In genomic region chr14:28751467-28752058, GRCh38 we compare ENCODE assay signal across 9 cellular contexts. TPM values are rescaled to one million over a fixed set of nuclear protein-coding genes. Genes with fewer than 3 reads are reported as not detected.
DNase-seq lines count a peak whose midpoint lies in the region; FAIRE-seq and TF ChIP-seq lines count a peak whose summit lies in the region.
"Had no signal": no experiment of that assay in that cellular context is flagged by ENCODE, and none has a peak within 500 bp of the region (broad histone marks: within the 10 kb centered on the region; RNA-seq: fewer than 3 reads in every experiment).

No MANE protein-coding gene starts in this region.

- H3K9me3 ChIP-seq in cardiac muscle cell (ENCODE audit: low read depth): no peaks in the 10 kb centered on the region
- H3K9me3 ChIP-seq in right atrium auricular region: peaks cover 0 to 6% of the 10 kb centered on the region in 2 donors
- H3K9me3 ChIP-seq in keratinocyte (ENCODE audit: control insufficient read depth, low read depth, low read length): no peaks in the 10 kb centered on the region
- H3K9me3 ChIP-seq in CD4-positive, alpha-beta memory T cell (ENCODE audit: control insufficient read depth in 1 of 2, low read length in 2 of 2): no peaks in the 10 kb centered on the region

- no peaks in the 10 kb centered on the region for H3K36me3 Mint-ChIP-seq in CD4-positive, alpha-beta memory T cell

- H3K9me1 ChIP-seq in keratinocyte (ENCODE audit: control insufficient read depth, extremely low read depth, insufficient read depth, low read length): no peaks in the 10 kb centered on the region

- no peak overlapping the region for H3K4me3 Mint-ChIP-seq in CD4-positive, alpha-beta memory T cell

- CTCF ChIA-PET in HEK293T (lab: Yijun Ruan, JAX): interaction anchor here (1.0 to 1.6 kb wide), 2 partner anchors 13 to 22 kb away, joined by 6 to 12 read pairs; no protein-coding TSS in a partner anchor
- CTCF ChIA-PET in CD4-positive, alpha-beta memory T cell (lab: Charles Lee; ENCODE audit: partially characterized antibody): interaction anchor here (1.2 kb wide), 1 partner anchor 13 kb away, joined by 3 read pairs; no protein-coding TSS in a partner anchor

- H3K9me3 Mint-ChIP-seq in CD4-positive, alpha-beta memory T cell: peaks cover 0 to 28% (median 15%) of the 10 kb centered on the region in 8 donors

- no peak overlapping the region for H3K4me2 ChIP-seq in keratinocyte (ENCODE audit: control insufficient read depth, extremely low read depth, insufficient read depth, low read depth, low read length)

- H2AFZ ChIP-seq in keratinocyte (ENCODE audit: control insufficient read depth, low read length): peak overlapping the region; percentile 32

- H3K4me1 Mint-ChIP-seq in CD4-positive, alpha-beta memory T cell: no peaks in the 10 kb centered on the region

- H3K79me2 ChIP-seq in keratinocyte (ENCODE audit: control insufficient read depth, insufficient read depth, low read length): no peaks in the 10 kb centered on the region

- no peaks in the 10 kb centered on the region for H3K36me3 ChIP-seq in cardiac muscle cell
- no peaks in the 10 kb centered on the region for H3K36me3 ChIP-seq in right atrium auricular region
- no peaks in the 10 kb centered on the region for H3K36me3 ChIP-seq in keratinocyte (ENCODE audit: control insufficient read depth in 2 of 2, extremely low read depth in 1 of 2, insufficient read depth in 2 of 2, low read length in 2 of 2)
- H3K36me3 ChIP-seq in CD4-positive, alpha-beta memory T cell (ENCODE audit: insufficient read depth, low read length): no peaks in the 10 kb centered on the region

- H3K27me3 ChIP-seq in cardiac muscle cell (peaks cover 44% of the 10 kb centered on the region), right atrium auricular region (peaks cover 4 to 8% of the 10 kb centered on the region in 2 donors), keratinocyte (ENCODE audit: control insufficient read depth, extremely low read depth, insufficient read depth, low read length) (peaks cover 22% of the 10 kb centered on the region)
- peaks cover 7% of the 10 kb centered on the region for H3K27me3 ChIP-seq in CD4-positive, alpha-beta memory T cell (ENCODE audit: insufficient read depth, low read length)

- no peak overlapping the region for H3K9ac ChIP-seq in keratinocyte (ENCODE audit: control insufficient read depth, extremely low read depth, insufficient read depth, low read length)

- POLR2A ChIA-PET in HEK293T (lab: Yijun Ruan, JAX): interaction anchor here (0.8 kb wide), 1 partner anchor 13 kb away, joined by 3 read pairs; no protein-coding TSS in a partner anchor
- POLR2A ChIA-PET in CD4-positive, alpha-beta memory T cell (lab: Charles Lee; ENCODE audit: partially characterized antibody): no interaction called here

- H3K27ac ChIP-seq in cardiac muscle cell (no peak overlapping the region), right atrium auricular region (no peak overlapping the region), VCaP (no peak overlapping the region), keratinocyte (ENCODE audit: control insufficient read depth, insufficient read depth, low read length) (no peak overlapping the region)
- no peak overlapping the region for H3K27ac ChIP-seq in CD4-positive, alpha-beta memory T cell (ENCODE audit: low read depth, low read length)

- dilution Hi-C loops in keratinocyte (cut with MboI; ENCODE audit: extremely low pct_ligation_motif_present, low sequenced_read_pairs): loop anchor here (25.0 kb wide), 1 partner anchor 786 kb away; no protein-coding TSS in a partner anchor

- H3K4me1 ChIP-seq in cardiac muscle cell (ENCODE audit: low read depth) (no peaks in the 10 kb centered on the region), right atrium auricular region (no peaks in the 10 kb centered on the region), keratinocyte (ENCODE audit: control insufficient read depth, extremely low read depth, insufficient read depth, low read length) (no peaks in the 10 kb centered on the region)
- H3K4me1 ChIP-seq in CD4-positive, alpha-beta memory T cell (ENCODE audit: insufficient read depth, low read length): no peaks in the 10 kb centered on the region

- DNase-seq in cardiac muscle cell (ENCODE audit: low read depth in 1 of 2, low spot score in 1 of 2) (peak; percentile 75 to 84), right atrium auricular region (ENCODE audit: low spot score) (no peak), HEK293T (ENCODE audit: extremely low spot score) (peak; percentile 68), NCI-H1417 treated with DMSO at 0.1 percent for 48 hours (lab: John Stamatoyannopoulos, UW) (peak; percentile 44), keratinocyte (ENCODE audit: low read depth, low spot score) (no peak)
- no peak for DNase-seq in CD4-positive, alpha-beta memory T cell
- no peak for DNase-seq in activated CD4-positive, CD25-positive, alpha-beta regulatory T cell treated with anti-CD3 and anti-CD28 coated beads, Interleukin-2, amount 50 U/mL, for 72 hours

- H3K27ac Mint-ChIP-seq in CD4-positive, alpha-beta memory T cell: no peak overlapping the region

- intact Hi-C loops in CD4-positive, alpha-beta memory T cell (cut with micrococcal nuclease): no loop called here

- TF ChIP-seq CTCF in cardiac muscle cell (IDR thresholded peaks at IDR 0.05; ENCODE audit: low read depth, low read length) (peak; percentile 82), right atrium auricular region (IDR thresholded peaks at IDR 0.05) (peak in 1 of 2 donors; percentile 50), VCaP (conservative IDR thresholded peaks at IDR 0.05) (peak; percentile 91), keratinocyte (optimal IDR thresholded peaks at IDR 0.05 in 1 of 3, IDR thresholded peaks at IDR 0.05 in 1 of 3, conservative IDR thresholded peaks at IDR 0.05 in 1 of 3; ENCODE audit: extremely low read depth in 1 of 3, insufficient read depth in 2 of 3, low read length in 3 of 3) (peak; percentile 79 to 83 (median 81))

- FAIRE-seq in keratinocyte (lab: Jason Lieb, UNC): peak; percentile 32

- H3K27me3 Mint-ChIP-seq in CD4-positive, alpha-beta memory T cell: peaks cover 11 to 16% of the 10 kb centered on the region in 2 donors

- H4K20me1 ChIP-seq in keratinocyte (ENCODE audit: control insufficient read depth, extremely low read depth, insufficient read depth, low read length): no peaks in the 10 kb centered on the region

- no peak overlapping the region for H3K4me3 ChIP-seq in cardiac muscle cell
- no peak overlapping the region for H3K4me3 ChIP-seq in right atrium auricular region
- no peak overlapping the region for H3K4me3 ChIP-seq in keratinocyte (ENCODE audit: control insufficient read depth in 2 of 3, extremely low read depth in 1 of 3, insufficient read depth in 2 of 3, low read depth in 1 of 3, low read length in 3 of 3)
- no peak overlapping the region for H3K4me3 ChIP-seq in CD4-positive, alpha-beta memory T cell (ENCODE audit: low read length in 2 of 2)

TF ChIP-seq in HEK293T, 16 proteins besides CTCF, POLR2A, EP300 and RAD21:
- TF ChIP-seq NFRKB (IDR thresholded peaks at IDR 0.05): no peak
- TF ChIP-seq FOXA1 (IDR thresholded peaks at IDR 0.05): no peak
- TF ChIP-seq CTBP1 (IDR thresholded peaks at IDR 0.05; ENCODE audit: borderline replicate concordance): no peak
- no peak for TF ChIP-seq ELF4 (IDR thresholded peaks at IDR 0.05)
- TF ChIP-seq SP1 (IDR thresholded peaks at IDR 0.05): no peak
- no peak for TF ChIP-seq BHLHE40 (IDR thresholded peaks at IDR 0.05; ENCODE audit: borderline replicate concordance)
- no peak for TF ChIP-seq TARDBP (IDR thresholded peaks at IDR 0.05)
- TF ChIP-seq LEF1 (IDR thresholded peaks at IDR 0.05; ENCODE audit: borderline replicate concordance): no peak
- TF ChIP-seq ZNF384 (IDR thresholded peaks at IDR 0.05): no peak
- TF ChIP-seq HDGF (IDR thresholded peaks at IDR 0.05; ENCODE audit: borderline replicate concordance): no peak
- no peak for TF ChIP-seq L3MBTL2 (conservative IDR thresholded peaks at IDR 0.05)
- no peak for TF ChIP-seq SUZ12 (IDR thresholded peaks at IDR 0.05)
- no peak for TF ChIP-seq ARNT (IDR thresholded peaks at IDR 0.05)
- TF ChIP-seq PKNOX1 (IDR thresholded peaks at IDR 0.05): no peak
- TF ChIP-seq FOXM1 (IDR thresholded peaks at IDR 0.05; ENCODE audit: borderline replicate concordance): no peak
- no peak for TF ChIP-seq FOXK2 (IDR thresholded peaks at IDR 0.05)
TF ChIP-seq in HEK293T: peak in this region for 0.

RNA-seq across cellular contexts. Expression of gene FOXG1, which starts 15.0 kb away (rescaled TPM):
- 0.11 TPM in 1 of 2 replicates, not detected in the other for total RNA-seq in cardiac muscle cell
- polyA plus RNA-seq in cardiac muscle cell: 0.15 TPM in 1 of 2 replicates, not detected in the other
- total RNA-seq in right atrium auricular region: not detected
- not detected in 3 replicates for polyA plus RNA-seq in keratinocyte
- not detected for polyA plus RNA-seq in keratinocyte (2011; ENCODE audit: low read depth)
- polyA plus RNA-seq in keratinocyte (2011; cell fraction: cytosol; rRNA removed): not detected in 2 replicates
- polyA plus RNA-seq in keratinocyte (2011; cell fraction: nucleus; rRNA removed): not detected in 2 replicates
- polyA plus RNA-seq in keratinocyte (2012; ENCODE audit: low replicate concordance): not detected in 2 replicates
- not detected in 3 replicates for polyA minus RNA-seq in keratinocyte
- not detected for polyA minus RNA-seq in keratinocyte (2011; cell fraction: cytosol; rRNA and poly(A)+ RNA removed)
- polyA minus RNA-seq in keratinocyte (2011; cell fraction: nucleus; rRNA and poly(A)+ RNA removed): not detected in 2 replicates
- not detected for total RNA-seq in CD4-positive, alpha-beta memory T cell
- polyA plus RNA-seq in CD4-positive, alpha-beta memory T cell: not detected
- total RNA-seq: dermis microvascular lymphatic vessel endothelial cell had no signal

Comparison
In these comparisons a context has a peak if more than half of its experiments do, and no peak if none do; other contexts are left out.
1. DNase-seq: peak in cardiac muscle cell (2 of 2), HEK293T (single experiment) and NCI-H1417 treated with DMSO at 0.1 percent for 48 hours (single experiment); none in right atrium auricular region (single experiment), keratinocyte (single experiment), CD4-positive, alpha-beta memory T cell (0 of 5) and activated CD4-positive, CD25-positive, alpha-beta regulatory T cell treated with anti-CD3 and anti-CD28 coated beads, Interleukin-2, amount 50 U/mL, for 72 hours (single experiment).